ENCODE assay signal across 8 cellular contexts in genomic region chr2:41853427-41854191, GRCh38.
DNase-seq lines count a peak whose midpoint lies in the region; ATAC-seq lines count a peak whose summit lies in the region.

No MANE protein-coding gene starts in this region.

- no peaks in the 10 kb centered on the region for H3K36me3 Mint-ChIP-seq in activated naive CD8-positive, alpha-beta T cell treated with anti-CD3 and anti-CD28 coated beads, Interleukin-2, amount 50 U/mL, for 24 hours (ENCODE audit: low read depth)
- no peaks in the 10 kb centered on the region for H3K36me3 Mint-ChIP-seq in activated naive CD8-positive, alpha-beta T cell treated with anti-CD3 and anti-CD28 coated beads for 36 hours
- no peaks in the 10 kb centered on the region for H3K36me3 Mint-ChIP-seq in stimulated activated effector memory CD8-positive, alpha-beta T cell treated with anti-CD3 and anti-CD28 coated beads, Interleukin-12 subunit alpha, Interleukin-12 subunit beta, amount 100 ng/mL, for 72 hours

- DNase-seq in activated naive CD8-positive, alpha-beta T cell treated with anti-CD3 and anti-CD28 coated beads, Interleukin-2, amount 50 U/mL, for 24 hours: peak; percentile 6
- no peak for DNase-seq in activated naive CD8-positive, alpha-beta T cell treated with anti-CD3 and anti-CD28 coated beads for 36 hours
- DNase-seq in NCI-H146 treated with DMSO at 0.1 percent for 48 hours (lab: John Stamatoyannopoulos, UW; ENCODE audit: unreplicated experiment) (peak; percentile 11), amniotic stem cell (lab: John Stamatoyannopoulos, UW) (peak; percentile 36), hippocampal formation (lab: John Stamatoyannopoulos, UW) (peak; percentile 18 to 44), GDM1 (lab: John Stamatoyannopoulos, UW) (no peak)
- no peak for DNase-seq in stimulated activated effector memory CD8-positive, alpha-beta T cell treated with anti-CD3 and anti-CD28 coated beads, Interleukin-12 subunit alpha, Interleukin-12 subunit beta, amount 100 ng/mL, for 72 hours (ENCODE audit: low spot score in 2 of 2)
- no peak for DNase-seq in stimulated activated naive CD4-positive, alpha-beta T cell treated with Interleukin-2 at 50 U/mL for 16 hours (lab: John Stamatoyannopoulos, UW)

- no peak overlapping the region for H3K27ac Mint-ChIP-seq in activated naive CD8-positive, alpha-beta T cell treated with anti-CD3 and anti-CD28 coated beads, Interleukin-2, amount 50 U/mL, for 24 hours
- no peak overlapping the region for H3K27ac Mint-ChIP-seq in activated naive CD8-positive, alpha-beta T cell treated with anti-CD3 and anti-CD28 coated beads for 36 hours
- no peak overlapping the region for H3K27ac Mint-ChIP-seq in stimulated activated effector memory CD8-positive, alpha-beta T cell treated with anti-CD3 and anti-CD28 coated beads, Interleukin-12 subunit alpha, Interleukin-12 subunit beta, amount 100 ng/mL, for 72 hours

- no peaks in the 10 kb centered on the region for H3K9me3 Mint-ChIP-seq in activated naive CD8-positive, alpha-beta T cell treated with anti-CD3 and anti-CD28 coated beads, Interleukin-2, amount 50 U/mL, for 24 hours
- no peaks in the 10 kb centered on the region for H3K9me3 Mint-ChIP-seq in activated naive CD8-positive, alpha-beta T cell treated with anti-CD3 and anti-CD28 coated beads for 36 hours
- no peaks in the 10 kb centered on the region for H3K9me3 Mint-ChIP-seq in stimulated activated effector memory CD8-positive, alpha-beta T cell treated with anti-CD3 and anti-CD28 coated beads, Interleukin-12 subunit alpha, Interleukin-12 subunit beta, amount 100 ng/mL, for 72 hours

- H3K4me1 Mint-ChIP-seq in activated naive CD8-positive, alpha-beta T cell treated with anti-CD3 and anti-CD28 coated beads, Interleukin-2, amount 50 U/mL, for 24 hours: peaks cover 5% of the 10 kb centered on the region
- no peaks in the 10 kb centered on the region for H3K4me1 Mint-ChIP-seq in activated naive CD8-positive, alpha-beta T cell treated with anti-CD3 and anti-CD28 coated beads for 36 hours
- no peaks in the 10 kb centered on the region for H3K4me1 Mint-ChIP-seq in stimulated activated effector memory CD8-positive, alpha-beta T cell treated with anti-CD3 and anti-CD28 coated beads, Interleukin-12 subunit alpha, Interleukin-12 subunit beta, amount 100 ng/mL, for 72 hours

- no peak overlapping the region for H3K4me3 Mint-ChIP-seq in activated naive CD8-positive, alpha-beta T cell treated with anti-CD3 and anti-CD28 coated beads, Interleukin-2, amount 50 U/mL, for 24 hours
- H3K4me3 Mint-ChIP-seq in activated naive CD8-positive, alpha-beta T cell treated with anti-CD3 and anti-CD28 coated beads for 36 hours: no peak overlapping the region
- H3K4me3 Mint-ChIP-seq in stimulated activated effector memory CD8-positive, alpha-beta T cell treated with anti-CD3 and anti-CD28 coated beads, Interleukin-12 subunit alpha, Interleukin-12 subunit beta, amount 100 ng/mL, for 72 hours: no peak overlapping the region

- H3K27me3 Mint-ChIP-seq in activated naive CD8-positive, alpha-beta T cell treated with anti-CD3 and anti-CD28 coated beads, Interleukin-2, amount 50 U/mL, for 24 hours: peaks cover 19% of the 10 kb centered on the region
- H3K27me3 Mint-ChIP-seq in activated naive CD8-positive, alpha-beta T cell treated with anti-CD3 and anti-CD28 coated beads for 36 hours: peaks cover 24% of the 10 kb centered on the region

- no peak for ATAC-seq in activated naive CD8-positive, alpha-beta T cell treated with anti-CD3 and anti-CD28 coated beads, Interleukin-2, amount 50 U/mL, for 24 hours
- ATAC-seq in stimulated activated effector memory CD8-positive, alpha-beta T cell treated with anti-CD3 and anti-CD28 coated beads, Interleukin-12 subunit alpha, Interleukin-12 subunit beta, amount 100 ng/mL, for 72 hours: peak; percentile 22

Comparison
In these comparisons a context has a peak if more than half of its experiments do, and no peak if none do; other contexts are left out.
1. DNase-seq: peak in activated naive CD8-positive, alpha-beta T cell treated with anti-CD3 and anti-CD28 coated beads, Interleukin-2, amount 50 U/mL, for 24 hours (single experiment), NCI-H146 treated with DMSO at 0.1 percent for 48 hours (single experiment), amniotic stem cell (single experiment) and hippocampal formation (2 of 2); none in activated naive CD8-positive, alpha-beta T cell treated with anti-CD3 and anti-CD28 coated beads for 36 hours (single experiment), stimulated activated effector memory CD8-positive, alpha-beta T cell treated with anti-CD3 and anti-CD28 coated beads, Interleukin-12 subunit alpha, Interleukin-12 subunit beta, amount 100 ng/mL, for 72 hours (0 of 2), GDM1 (single experiment) and stimulated activated naive CD4-positive, alpha-beta T cell treated with Interleukin-2 at 50 U/mL for 16 hours (single experiment).